20 cellular contexts compared by ENCODE assay signal in genomic region chr2:206056286-206056685, GRCh38.
"Had no signal": no experiment of that assay in that cellular context is flagged by ENCODE, and none has a peak within 500 bp of the region (broad histone marks: within the 10 kb centered on the region; RNA-seq: fewer than 3 reads in every experiment).

No MANE protein-coding gene starts in this region.

- H3K9me3 Mint-ChIP-seq: activated CD4-positive, alpha-beta T cell treated with anti-CD3 and anti-CD28 coated beads, Interleukin-2, amount 10 ng/mL, durations not matched to agents 24 days and 14 days; activated CD8-positive, alpha-beta T cell treated with anti-CD3 and anti-CD28 coated beads for 36 hours; mesothelial cell of epicardium; nephron had no signal

- H3K27me3 ChIP-seq: cardiac muscle cell, dorsolateral prefrontal cortex, foreskin keratinocyte had no signal

- H3K27me3 Mint-ChIP-seq: activated CD4-positive, alpha-beta T cell treated with anti-CD3 and anti-CD28 coated beads, Interleukin-2, amount 10 ng/mL, durations not matched to agents 24 days and 14 days; activated CD8-positive, alpha-beta T cell treated with anti-CD3 and anti-CD28 coated beads for 36 hours had no signal

- H3K27ac Mint-ChIP-seq: activated CD4-positive, alpha-beta T cell treated with anti-CD3 and anti-CD28 coated beads, Interleukin-2, amount 10 ng/mL, durations not matched to agents 24 days and 14 days; activated CD8-positive, alpha-beta T cell treated with anti-CD3 and anti-CD28 coated beads for 36 hours; mesothelial cell of epicardium; nephron had no signal

- H3K4me3 Mint-ChIP-seq: activated CD4-positive, alpha-beta T cell treated with anti-CD3 and anti-CD28 coated beads, Interleukin-2, amount 10 ng/mL, durations not matched to agents 24 days and 14 days; activated CD8-positive, alpha-beta T cell treated with anti-CD3 and anti-CD28 coated beads for 36 hours; mesothelial cell of epicardium; nephron had no signal

- H3K27ac ChIP-seq: cardiac muscle cell, dorsolateral prefrontal cortex, foreskin keratinocyte, lower lobe of right lung, skin epidermis had no signal

- DNase-seq: activated CD4-positive, alpha-beta T cell treated with anti-CD3 and anti-CD28 coated beads, Interleukin-2, amount 10 ng/mL, durations not matched to agents 24 days and 14 days; activated CD4-positive, CD25-positive, alpha-beta regulatory T cell; activated CD8-positive, alpha-beta T cell treated with anti-CD3 and anti-CD28 coated beads for 36 hours; activated naive CD4-positive, alpha-beta T cell treated with anti-CD3 and anti-CD28 coated beads, Interleukin-2, amount 50 U/mL, for 16 hours; activated T-cell treated with anti-CD3 and anti-CD28 coated beads, Interleukin-2, amount 50 U/mL, for 1 hour; amniotic stem cell; dorsolateral prefrontal cortex; foreskin keratinocyte; hippocampal formation; islet precursor cell; left colon; lower lobe of right lung; occipital lobe; right cardiac atrium; stimulated activated CD4-positive, alpha-beta T cell treated with anti-CD3 and anti-CD28 coated beads, Interleukin-4, amount 100 ng/mL, for 1 hour; T-helper 9 cell had no signal

- ATAC-seq: activated CD8-positive, alpha-beta T cell treated with anti-CD3 and anti-CD28 coated beads for 36 hours; foreskin keratinocyte; left colon; lower lobe of right lung; right cardiac atrium had no signal

- H3K4me1 ChIP-seq: foreskin keratinocyte, lower lobe of right lung had no signal

- H3K4me3 ChIP-seq: cardiac muscle cell, dorsolateral prefrontal cortex, lower lobe of right lung, skin epidermis had no signal

- H3K9me3 ChIP-seq: lower lobe of right lung had no signal
